11 cellular contexts compared by ENCODE assay signal in genomic region chr17:82269138-82269881, GRCh38. TPM values are rescaled to one million over a fixed set of nuclear protein-coding genes. Genes with fewer than 3 reads are reported as not detected.
DNase-seq lines count a peak whose midpoint lies in the region; ATAC-seq and TF ChIP-seq lines count a peak whose summit lies in the region.
"Had no signal": no experiment of that assay in that cellular context is flagged by ENCODE, and none has a peak within 500 bp of the region (broad histone marks: within the 10 kb centered on the region; RNA-seq: fewer than 3 reads in every experiment).

No MANE protein-coding gene starts in this region.

- peak overlapping the region; percentile 90 to 97 for H3K4me3 Mint-ChIP-seq in activated T-cell treated with anti-CD3 and anti-CD28 coated beads, Interleukin-2, amount 50 U/mL, for 72 hours
- H3K4me3 Mint-ChIP-seq in activated naive CD8-positive, alpha-beta T cell treated with anti-CD3 and anti-CD28 coated beads for 36 hours = peak overlapping the region; percentile 37
- no peak overlapping the region for H3K4me3 Mint-ChIP-seq in memory B cell

- peak overlapping the region; percentile 37 for H3K27ac ChIP-seq in subcutaneous abdominal adipose tissue (ENCODE audit: low read depth, low read length)

- H3K36me3 ChIP-seq in subcutaneous abdominal adipose tissue (ENCODE audit: control insufficient read depth in 5 of 5, insufficient read depth in 5 of 5, low read length in 5 of 5) = peaks cover 0 to 58% (median 41%) of the 10 kb centered on the region in 5 donors

- peaks cover 20 to 74% (median 71%) of the 10 kb centered on the region in 5 donors for H3K4me1 ChIP-seq in subcutaneous abdominal adipose tissue (ENCODE audit: control insufficient read depth in 5 of 5, insufficient read depth in 5 of 5, low read length in 5 of 5)

- ATAC-seq in activated T-cell treated with anti-CD3 and anti-CD28 coated beads, Interleukin-2, amount 50 U/mL, for 72 hours (replicated peaks in 1 of 2) = no peak
- ATAC-seq in memory B cell (ENCODE audit: low read depth) (no peak), HG03039 (IDR thresholded peaks at IDR 0.05; ENCODE audit: unreplicated experiment) (no peak)

- no peaks in the 10 kb centered on the region for H3K27me3 Mint-ChIP-seq in activated T-cell treated with anti-CD3 and anti-CD28 coated beads, Interleukin-2, amount 50 U/mL, for 72 hours (ENCODE audit: low read depth)
- H3K27me3 Mint-ChIP-seq in activated naive CD8-positive, alpha-beta T cell treated with anti-CD3 and anti-CD28 coated beads for 36 hours = no peaks in the 10 kb centered on the region
- no peaks in the 10 kb centered on the region for H3K27me3 Mint-ChIP-seq in memory B cell

- H3K9me3 ChIP-seq in subcutaneous abdominal adipose tissue (ENCODE audit: control insufficient read depth in 5 of 5, low read length in 5 of 5) = no peaks in the 10 kb centered on the region
- H3K9me3 ChIP-seq: BE2C had no signal

- H3K9ac ChIP-seq in subcutaneous abdominal adipose tissue (ENCODE audit: low read length in 5 of 5) = no peak overlapping the region

- H3K27me3 ChIP-seq in subcutaneous abdominal adipose tissue (ENCODE audit: control insufficient read depth in 5 of 5, insufficient read depth in 4 of 5, low read length in 5 of 5) = no peaks in the 10 kb centered on the region
- H3K27me3 ChIP-seq: BE2C had no signal

- peaks cover 14 to 33% of the 10 kb centered on the region in 2 donors for H3K36me3 Mint-ChIP-seq in activated T-cell treated with anti-CD3 and anti-CD28 coated beads, Interleukin-2, amount 50 U/mL, for 72 hours (ENCODE audit: insufficient read depth in 2 of 2)
- H3K36me3 Mint-ChIP-seq in activated naive CD8-positive, alpha-beta T cell treated with anti-CD3 and anti-CD28 coated beads for 36 hours = peaks cover 47% of the 10 kb centered on the region
- peaks cover 11% of the 10 kb centered on the region for H3K36me3 Mint-ChIP-seq in memory B cell

- no peak for TF ChIP-seq CTCF in foreskin fibroblast (IDR thresholded peaks at IDR 0.05; ENCODE audit: low read depth, low read length)

- H3K4me1 Mint-ChIP-seq in activated T-cell treated with anti-CD3 and anti-CD28 coated beads, Interleukin-2, amount 50 U/mL, for 72 hours (ENCODE audit: low read depth) = peaks cover 72% of the 10 kb centered on the region
- peaks cover 62% of the 10 kb centered on the region for H3K4me1 Mint-ChIP-seq in activated naive CD8-positive, alpha-beta T cell treated with anti-CD3 and anti-CD28 coated beads for 36 hours
- peaks cover 42% of the 10 kb centered on the region for H3K4me1 Mint-ChIP-seq in memory B cell

- DNase-seq in activated T-cell treated with anti-CD3 and anti-CD28 coated beads, Interleukin-2, amount 50 U/mL, for 72 hours = no peak
- DNase-seq in activated T-cell treated with anti-CD3 and anti-CD28 coated beads for 4 hours (no peak), memory B cell (ENCODE audit: low spot score in 2 of 2) (no peak), foreskin fibroblast (no peak), hippocampal formation (lab: John Stamatoyannopoulos, UW) (no peak)
- no peak for DNase-seq in activated naive CD8-positive, alpha-beta T cell treated with anti-CD3 and anti-CD28 coated beads for 36 hours
- DNase-seq: BE2C had no signal

- H3K27ac Mint-ChIP-seq in activated T-cell treated with anti-CD3 and anti-CD28 coated beads, Interleukin-2, amount 50 U/mL, for 72 hours = peak overlapping the region; percentile 95
- H3K27ac Mint-ChIP-seq in activated naive CD8-positive, alpha-beta T cell treated with anti-CD3 and anti-CD28 coated beads for 36 hours = peak overlapping the region; percentile 83
- H3K27ac Mint-ChIP-seq in memory B cell = peak overlapping the region; percentile 70

- H3K4me3 ChIP-seq in subcutaneous abdominal adipose tissue (ENCODE audit: low read depth in 1 of 5, low read length in 5 of 5) = no peak overlapping the region
- H3K4me3 ChIP-seq in foreskin fibroblast (ENCODE audit: low read depth in 1 of 2, low read length in 2 of 2) = no peak overlapping the region

- H3K9me3 Mint-ChIP-seq in activated T-cell treated with anti-CD3 and anti-CD28 coated beads, Interleukin-2, amount 50 U/mL, for 72 hours = no peaks in the 10 kb centered on the region
- H3K9me3 Mint-ChIP-seq in activated naive CD8-positive, alpha-beta T cell treated with anti-CD3 and anti-CD28 coated beads for 36 hours = no peaks in the 10 kb centered on the region
- H3K9me3 Mint-ChIP-seq in memory B cell = no peaks in the 10 kb centered on the region

RNA-seq across cellular contexts. Expression of gene CSNK1D, which starts 4.2 kb away (rescaled TPM):
- total RNA-seq in activated T-cell treated with anti-CD3 and anti-CD28 coated beads, Interleukin-2, amount 50 U/mL, for 72 hours = 100 to 1,000 TPM; 166 to 170 TPM
- 100 to 1,000 TPM; 110 to 115 TPM for total RNA-seq in activated naive CD8-positive, alpha-beta T cell treated with anti-CD3 and anti-CD28 coated beads for 36 hours

RNA-seq across cellular contexts. Expression of gene SLC16A3, which starts 40.5 kb away (rescaled TPM):
- 10 to 100 TPM; 42.8 to 74.5 TPM for total RNA-seq in activated T-cell treated with anti-CD3 and anti-CD28 coated beads, Interleukin-2, amount 50 U/mL, for 72 hours
- 10 to 100 TPM; 75.8 to 79.3 TPM for total RNA-seq in activated naive CD8-positive, alpha-beta T cell treated with anti-CD3 and anti-CD28 coated beads for 36 hours

RNA-seq across cellular contexts. Expression of gene CD7, which starts 48.1 kb away (rescaled TPM):
- 1,000 to 10,000 TPM in 1 of 2 donors, 100 to 1,000 TPM in 1; 845 to 1,007 TPM for total RNA-seq in activated T-cell treated with anti-CD3 and anti-CD28 coated beads, Interleukin-2, amount 50 U/mL, for 72 hours
- 100 to 1,000 TPM; 291 to 293 TPM for total RNA-seq in activated naive CD8-positive, alpha-beta T cell treated with anti-CD3 and anti-CD28 coated beads for 36 hours
- total RNA-seq: frontal cortex, myocyte had no signal

RNA-seq across cellular contexts. Expression of gene CCDC57, which starts 56.7 kb away (rescaled TPM):
- 10 to 100 TPM; 76.9 to 78.8 TPM for total RNA-seq in activated T-cell treated with anti-CD3 and anti-CD28 coated beads, Interleukin-2, amount 50 U/mL, for 72 hours
- 10 to 100 TPM; 59.5 to 65.1 TPM for total RNA-seq in activated naive CD8-positive, alpha-beta T cell treated with anti-CD3 and anti-CD28 coated beads for 36 hours
